Comparison of ENCODE assay signal across 11 cellular contexts in genomic region chr9:69376651-69377050, GRCh38. TPM values are rescaled to one million over a fixed set of nuclear protein-coding genes. Genes with fewer than 3 reads are reported as not detected.
A peak's percentile ranks its signal among the peaks of the same experiment; 100 is the strongest.
DNase-seq lines count a peak whose midpoint lies in the region; ATAC-seq and TF ChIP-seq lines count a peak whose summit lies in the region.
"Had no signal": no experiment of that assay in that cellular context is flagged by ENCODE, and none has a peak within 500 bp of the region (broad histone marks: within the 10 kb centered on the region; RNA-seq: fewer than 3 reads in every experiment).

No MANE protein-coding gene starts in this region.

- DNase-seq in Caki2 (ENCODE audit: low read depth), result peak; percentile 42
- peak; percentile 81 to 87 for DNase-seq in foreskin fibroblast
- peak; percentile 54 to 77 (median 65) for DNase-seq in ovary
- DNase-seq in NCI-H2081 treated with DMSO at 0.1 percent for 48 hours (lab: John Stamatoyannopoulos, UW), result no peak
- no peak for DNase-seq in activated effector memory CD4-positive, alpha-beta T cell treated with Interleukin-2 at 50 U/mL for 16 hours
- no peak for DNase-seq in NCI-H1930 (lab: John Stamatoyannopoulos, UW)
- no peak for DNase-seq in Ammon's horn (ENCODE audit: low spot score)
- DNase-seq: activated gamma-delta T cell, T-cell had no signal

- H3K9me3 ChIP-seq in ovary, result no peaks in the 10 kb centered on the region

- no peak for TF ChIP-seq EP300 in ovary (IDR thresholded peaks at IDR 0.05)

- no peak overlapping the region for H3K27ac ChIP-seq in ovary
- H3K27ac ChIP-seq: epithelial cell of prostate had no signal

- H3K4me3 ChIP-seq in foreskin fibroblast (ENCODE audit: low read depth in 1 of 2, low read length in 2 of 2) (no peak overlapping the region), ovary (no peak overlapping the region)

- no peaks in the 10 kb centered on the region for H3K36me3 ChIP-seq in ovary

- intact Hi-C loops in ovary (cut with DNase I), result no loop called here

- peaks cover 26% of the 10 kb centered on the region for H3K4me1 ChIP-seq in ovary (ENCODE audit: insufficient read depth)

- in situ Hi-C loops in Caki2 (cut with HindIII; ENCODE audit: low pct_unique_long_range_greater_than_20kb, low sequenced_read_pairs), result no loop called here

- no peak for TF ChIP-seq CTCF in foreskin fibroblast (IDR thresholded peaks at IDR 0.05; ENCODE audit: low read depth, low read length)
- TF ChIP-seq CTCF in ovary (IDR thresholded peaks at IDR 0.05), result no peak

- H3K27me3 ChIP-seq in ovary, result no peaks in the 10 kb centered on the region

- TF ChIP-seq POLR2A in ovary (IDR thresholded peaks at IDR 0.05), result no peak

- ATAC-seq in SK-N-SH treated with all-trans-retinoic acid at 6 μM for 48 hours, result peak; percentile 73
- ATAC-seq: T-cell had no signal

- 0 to 11% (median 6%) methylated on average over 3 of the region's 3 CpGs for WGBS in ovary, 3 donors

TF ChIP-seq in SK-N-SH treated with all-trans-retinoic acid at 6 μM for 48 hours, 23 proteins besides CTCF, POLR2A, EP300 and RAD21:
- TF ChIP-seq, protein P1, sequence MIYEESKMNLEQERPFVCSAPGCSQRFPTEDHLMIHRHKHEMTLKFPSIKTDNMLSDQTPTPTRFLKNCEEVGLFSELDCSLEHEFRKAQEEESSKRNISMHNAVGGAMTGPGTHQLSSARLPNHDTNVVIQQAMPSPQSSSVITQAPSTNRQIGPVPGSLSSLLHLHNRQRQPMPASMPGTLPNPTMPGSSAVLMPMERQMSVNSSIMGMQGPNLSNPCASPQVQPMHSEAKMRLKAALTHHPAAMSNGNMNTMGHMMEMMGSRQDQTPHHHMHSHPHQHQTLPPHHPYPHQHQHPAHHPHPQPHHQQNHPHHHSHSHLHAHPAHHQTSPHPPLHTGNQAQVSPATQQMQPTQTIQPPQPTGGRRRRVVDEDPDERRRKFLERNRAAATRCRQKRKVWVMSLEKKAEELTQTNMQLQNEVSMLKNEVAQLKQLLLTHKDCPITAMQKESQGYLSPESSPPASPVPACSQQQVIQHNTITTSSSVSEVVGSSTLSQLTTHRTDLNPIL (CRISPR knock-in tag; IDR thresholded peaks at IDR 0.05; ENCODE audit: low read depth), result no peak
- TF ChIP-seq ARNTL (CRISPR knock-in tag; IDR thresholded peaks at IDR 0.05; ENCODE audit: borderline replicate concordance, low read depth) (no peak), ZFP30 (CRISPR knock-in tag; IDR thresholded peaks at IDR 0.05) (no peak), PPARA (CRISPR knock-in tag; IDR thresholded peaks at IDR 0.05; ENCODE audit: borderline replicate concordance) (no peak), POU6F1 (CRISPR knock-in tag; IDR thresholded peaks at IDR 0.05; ENCODE audit: borderline replicate concordance, low read depth) (no peak), BACH2 (CRISPR knock-in tag; IDR thresholded peaks at IDR 0.05; ENCODE audit: borderline replicate concordance) (no peak), OSR1 (CRISPR knock-in tag; IDR thresholded peaks at IDR 0.05) (no peak), ZNF70 (CRISPR knock-in tag; IDR thresholded peaks at IDR 0.05) (no peak), CSRNP3 (CRISPR knock-in tag; IDR thresholded peaks at IDR 0.05) (no peak), RARB (CRISPR knock-in tag; IDR thresholded peaks at IDR 0.05) (no peak), GLIS3 (CRISPR knock-in tag; IDR thresholded peaks at IDR 0.05) (no peak)
- TF ChIP-seq, protein P2, sequence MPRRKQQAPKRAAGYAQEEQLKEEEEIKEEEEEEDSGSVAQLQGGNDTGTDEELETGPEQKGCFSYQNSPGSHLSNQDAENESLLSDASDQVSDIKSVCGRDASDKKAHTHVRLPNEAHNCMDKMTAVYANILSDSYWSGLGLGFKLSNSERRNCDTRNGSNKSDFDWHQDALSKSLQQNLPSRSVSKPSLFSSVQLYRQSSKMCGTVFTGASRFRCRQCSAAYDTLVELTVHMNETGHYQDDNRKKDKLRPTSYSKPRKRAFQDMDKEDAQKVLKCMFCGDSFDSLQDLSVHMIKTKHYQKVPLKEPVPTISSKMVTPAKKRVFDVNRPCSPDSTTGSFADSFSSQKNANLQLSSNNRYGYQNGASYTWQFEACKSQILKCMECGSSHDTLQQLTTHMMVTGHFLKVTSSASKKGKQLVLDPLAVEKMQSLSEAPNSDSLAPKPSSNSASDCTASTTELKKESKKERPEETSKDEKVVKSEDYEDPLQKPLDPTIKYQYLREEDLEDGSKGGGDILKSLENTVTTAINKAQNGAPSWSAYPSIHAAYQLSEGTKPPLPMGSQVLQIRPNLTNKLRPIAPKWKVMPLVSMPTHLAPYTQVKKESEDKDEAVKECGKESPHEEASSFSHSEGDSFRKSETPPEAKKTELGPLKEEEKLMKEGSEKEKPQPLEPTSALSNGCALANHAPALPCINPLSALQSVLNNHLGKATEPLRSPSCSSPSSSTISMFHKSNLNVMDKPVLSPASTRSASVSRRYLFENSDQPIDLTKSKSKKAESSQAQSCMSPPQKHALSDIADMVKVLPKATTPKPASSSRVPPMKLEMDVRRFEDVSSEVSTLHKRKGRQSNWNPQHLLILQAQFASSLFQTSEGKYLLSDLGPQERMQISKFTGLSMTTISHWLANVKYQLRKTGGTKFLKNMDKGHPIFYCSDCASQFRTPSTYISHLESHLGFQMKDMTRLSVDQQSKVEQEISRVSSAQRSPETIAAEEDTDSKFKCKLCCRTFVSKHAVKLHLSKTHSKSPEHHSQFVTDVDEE (CRISPR knock-in tag; IDR thresholded peaks at IDR 0.05), result no peak
TF ChIP-seq in SK-N-SH treated with all-trans-retinoic acid at 6 μM for 48 hours: peak in this region for 0.

RNA-seq across cellular contexts. Expression of gene ENTREP1, which starts 51.6 kb away (rescaled TPM):
- total RNA-seq in Caki2 (2014; rRNA removed; shearing (Covaris generic); ENCODE audit: low replicate concordance), result not detected in 2 replicates
- total RNA-seq in ovary, result 10 to 100 TPM; 17.7 to 36.9 (median 25.4) TPM
- 10 to 100 TPM; 18.8 to 24.5 TPM for polyA plus RNA-seq in ovary

Comparison
In these comparisons a context has a peak if more than half of its experiments do, and no peak if none do; other contexts are left out.
1. DNase-seq: peak in Caki2 (single experiment), foreskin fibroblast (2 of 2) and ovary (5 of 5); none in NCI-H2081 treated with DMSO at 0.1 percent for 48 hours (single experiment), activated effector memory CD4-positive, alpha-beta T cell treated with Interleukin-2 at 50 U/mL for 16 hours (single experiment), NCI-H1930 (0 of 2) and Ammon's horn (single experiment).
2. RNA of gene ENTREP1, which starts 51.6 kb away (total RNA-seq): 17.7 to 36.9 TPM in ovary; not detected in Caki2; every median in the first group is over 10 times any median in the second.